Comparison of ENCODE assay signal across 1 cellular context in genomic region chr12:57605308-57606015, GRCh38.
TF ChIP-seq lines count a peak whose summit lies in the region.

No MANE protein-coding gene starts in this region.

TF ChIP-seq in IMR-90, 13 proteins besides CTCF, POLR2A, EP300 and RAD21 (continued from another document):
- TF ChIP-seq, protein P1, sequence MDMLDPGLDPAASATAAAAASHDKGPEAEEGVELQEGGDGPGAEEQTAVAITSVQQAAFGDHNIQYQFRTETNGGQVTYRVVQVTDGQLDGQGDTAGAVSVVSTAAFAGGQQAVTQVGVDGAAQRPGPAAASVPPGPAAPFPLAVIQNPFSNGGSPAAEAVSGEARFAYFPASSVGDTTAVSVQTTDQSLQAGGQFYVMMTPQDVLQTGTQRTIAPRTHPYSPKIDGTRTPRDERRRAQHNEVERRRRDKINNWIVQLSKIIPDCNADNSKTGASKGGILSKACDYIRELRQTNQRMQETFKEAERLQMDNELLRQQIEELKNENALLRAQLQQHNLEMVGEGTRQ (IDR thresholded peaks at IDR 0.05; ENCODE audit: low read depth, low read length): no peak
- TF ChIP-seq CHD1 (IDR thresholded peaks at IDR 0.05; ENCODE audit: low read depth, low read length) (no peak), ELK1 (IDR thresholded peaks at IDR 0.05; ENCODE audit: borderline replicate concordance, low read depth, low read length) (no peak), BHLHE40 (IDR thresholded peaks at IDR 0.05; ENCODE audit: low read depth, low read length) (no peak), RCOR1 (IDR thresholded peaks at IDR 0.05; ENCODE audit: insufficient replicate concordance, low read length) (no peak), CEBPB (IDR thresholded peaks at IDR 0.05; ENCODE audit: low read depth, low read length) (no peak)
